In the genomic region with DNA sequence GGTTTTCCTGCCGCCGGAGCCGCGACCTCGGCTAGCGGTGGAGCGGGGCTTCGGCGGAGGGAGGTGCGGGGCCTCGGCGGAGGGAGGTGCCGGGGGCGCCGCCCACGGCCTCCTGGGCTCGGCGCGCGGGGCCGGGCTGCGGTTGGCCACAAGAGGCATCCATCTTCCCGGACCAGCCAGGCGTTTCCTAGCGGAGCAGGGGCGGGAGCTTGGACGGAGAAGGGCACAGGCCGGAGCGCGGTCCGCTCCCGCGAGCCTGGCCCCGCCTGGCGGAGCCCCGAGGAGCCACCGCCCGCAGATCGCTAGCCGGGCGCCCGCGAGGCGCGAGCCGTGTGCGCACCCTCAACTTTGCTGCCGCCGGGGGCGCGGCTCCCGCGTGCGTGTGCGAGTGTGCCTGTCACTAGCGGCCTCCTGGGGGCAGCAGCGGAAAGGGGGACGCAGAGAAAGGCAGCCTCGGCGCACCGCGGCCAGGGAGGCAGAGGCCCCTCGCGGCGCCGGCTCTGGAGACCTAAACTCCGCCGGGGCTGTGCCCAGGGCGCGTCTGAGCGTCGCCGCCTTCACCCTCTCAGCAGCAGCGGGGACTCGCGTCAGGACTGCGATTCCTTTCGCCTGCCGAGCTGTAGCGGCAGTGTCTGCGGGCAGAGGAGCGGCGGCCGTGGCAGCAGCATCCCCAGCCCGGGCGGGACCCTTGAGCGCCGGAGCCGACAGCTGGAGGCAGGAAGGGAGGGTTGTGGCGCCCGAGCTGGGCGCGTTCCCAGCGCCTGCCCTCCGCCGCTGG, we compare ENCODE assay signal across 9 cellular contexts. TPM values are rescaled to one million over a fixed set of nuclear protein-coding genes. Genes with fewer than 3 reads are reported as not detected.
A peak's percentile ranks its signal among the peaks of the same experiment; 100 is the strongest.
DNase-seq lines count a peak whose midpoint lies in the region; ATAC-seq, FAIRE-seq and TF ChIP-seq lines count a peak whose summit lies in the region.
"Had no signal": no experiment of that assay in that cellular context is flagged by ENCODE, and none has a peak within 500 bp of the region (broad histone marks: within the 10 kb centered on the region; RNA-seq: fewer than 3 reads in every experiment).

No MANE protein-coding gene starts in this region.

- no peaks in the 10 kb centered on the region for H3K36me3 ChIP-seq in CD4-positive, CD25-positive, alpha-beta regulatory T cell (ENCODE audit: control insufficient read depth, insufficient read depth, low read length)
- H3K36me3 ChIP-seq in H1 (ENCODE audit: control insufficient read depth in 2 of 4, insufficient read depth in 4 of 4, low read length in 3 of 4) (no peaks in the 10 kb centered on the region), mesenchymal stem cell (ENCODE audit: control insufficient read depth in 1 of 2, insufficient read depth in 2 of 2, low read depth in 1 of 2, low read length in 2 of 2) (peaks cover 0 to 7% of the 10 kb centered on the region in 2 experiments)

- H3K79me1 ChIP-seq in H1 (ENCODE audit: low read depth, low read length) (no peaks in the 10 kb centered on the region), mesenchymal stem cell (replicated peaks; ENCODE audit: low read length, poor library complexity, severe bottlenecking) (no peaks in the 10 kb centered on the region)

- H3K9ac ChIP-seq in H1 (replicated peaks in 1 of 4; ENCODE audit: extremely low read depth in 1 of 4, low read depth in 3 of 4, low read length in 3 of 4) = peak overlapping the region in 3 of 4 experiments; percentile 39 to 48 (median 43); a peak in 5 of 7 replicates
- H3K9ac ChIP-seq in mesenchymal stem cell (ENCODE audit: low read length) = peak overlapping the region; percentile 100

- H4K8ac ChIP-seq in H1 (ENCODE audit: extremely low read depth, insufficient read depth, low read length) (peak overlapping the region; percentile 82), mesenchymal stem cell (ENCODE audit: low read length) (peak overlapping the region; percentile 92)

- H4K5ac ChIP-seq in H1 (ENCODE audit: insufficient read length, low read depth, low read length) = no peak overlapping the region

- H3K4me1 ChIP-seq in CD4-positive, CD25-positive, alpha-beta regulatory T cell (ENCODE audit: control insufficient read depth, insufficient read depth, low read length, poor library complexity, severe bottlenecking) = peaks cover 19% of the 10 kb centered on the region
- H3K4me1 ChIP-seq in H1 (replicated peaks in 1 of 4; ENCODE audit: control insufficient read depth in 3 of 4, insufficient read depth in 4 of 4, low read length in 3 of 4) (peaks cover 0 to 5% (median under 1%) of the 10 kb centered on the region in 4 experiments; a peak in 1 of 7 replicates), mesenchymal stem cell (ENCODE audit: control insufficient read depth, insufficient read depth, low read depth, low read length) (peaks cover 5% of the 10 kb centered on the region)

- peak overlapping the region; percentile 91 to 98 for H3K4me2 ChIP-seq in H1 (ENCODE audit: insufficient read depth in 1 of 2, low read depth in 2 of 2, low read length in 2 of 2)
- H3K4me2 ChIP-seq in mesenchymal stem cell (ENCODE audit: low read length, poor library complexity, severe bottlenecking) = peak overlapping the region; percentile 91

- peaks cover 4 to 15% of the 10 kb centered on the region in 2 experiments; a peak in 3 of 4 replicates for H3K79me2 ChIP-seq in H1 (ENCODE audit: control insufficient read depth in 1 of 2, insufficient read depth in 2 of 2, low read length in 2 of 2)

- peaks cover 17% of the 10 kb centered on the region for H3K27me3 ChIP-seq in CD4-positive, CD25-positive, alpha-beta regulatory T cell (ENCODE audit: control insufficient read depth, insufficient read depth, low read length)
- H3K27me3 ChIP-seq in H1 (replicated peaks in 1 of 4; ENCODE audit: control insufficient read depth in 3 of 4, extremely low read depth in 1 of 4, insufficient read depth in 3 of 4, low read length in 3 of 4) = peaks cover 0 to 4% (median 2%) of the 10 kb centered on the region in 4 experiments; a peak in 2 of 7 replicates
- no peaks in the 10 kb centered on the region for H3K27me3 ChIP-seq in mesenchymal stem cell (ENCODE audit: control insufficient read depth in 1 of 2, insufficient read depth in 1 of 2, low read length in 2 of 2)

- TF ChIP-seq CTCF in H1 (IDR thresholded peaks at IDR 0.05; ENCODE audit: control extremely low read depth in 1 of 3, insufficient read depth in 1 of 3, low read depth in 1 of 3, low read length in 3 of 3) = peak; percentile 87 to 99 (median 88)

- peak overlapping the region; percentile 71 for H3K56ac ChIP-seq in H1 (replicated peaks; ENCODE audit: insufficient read length, low read depth, low read length)

- H3K4ac ChIP-seq in H1 (replicated peaks; ENCODE audit: insufficient read length, low read depth, low read length) (no peak overlapping the region), mesenchymal stem cell (ENCODE audit: low read depth in 1 of 2, low read length in 2 of 2) (peak overlapping the region; percentile 53 to 98)

- H3K4me3 Mint-ChIP-seq in CD4-positive, CD25-positive, alpha-beta regulatory T cell = peak overlapping the region in 3 of 4 donors; percentile 37 to 76 (median 63)

- WGBS in H1 (ENCODE audit: extremely low coverage in 1 of 2, insufficient coverage in 1 of 2, insufficient read length in 1 of 2, insufficient replicate concordance in 2 of 2, low coverage in 1 of 2, low lambda C conversion rate in 2 of 2, missing lambda C conversion rate in 1 of 2), 2 experiments = 0% methylated on average over 51 of the region's 96 CpGs; no CpG with 5 or more reads in 1 of the 2 experiments
- under 1% methylated on average over 71 of the region's 96 CpGs for WGBS in mesenchymal stem cell

- no peaks in the 10 kb centered on the region for H4K20me1 ChIP-seq in H1 (replicated peaks in 1 of 2; ENCODE audit: control insufficient read depth in 1 of 2, insufficient read depth in 2 of 2, low read length in 2 of 2)

- H3K27ac Mint-ChIP-seq in CD4-positive, CD25-positive, alpha-beta regulatory T cell = no peak overlapping the region

- H2AK5ac ChIP-seq in H1 (ENCODE audit: low read depth, low read length) = no peak overlapping the region
- no peak overlapping the region for H2AK5ac ChIP-seq in mesenchymal stem cell (ENCODE audit: low read length, severe bottlenecking)

- H3K23ac ChIP-seq in H1 (ENCODE audit: insufficient read length) = no peak overlapping the region
- H3K23ac ChIP-seq in mesenchymal stem cell (ENCODE audit: low read length in 2 of 2) = peak overlapping the region; percentile 5 to 29

- H3K36me3 Mint-ChIP-seq in CD4-positive, CD25-positive, alpha-beta regulatory T cell = no peaks in the 10 kb centered on the region

- POLR2A ChIA-PET in H1 (lab: Charles Lee; ENCODE audit: partially characterized antibody) = interaction anchor here (0.6 to 2.7 kb wide), 6 partner anchors 10 to 430 kb away, joined by 3 to 9 read pairs (median 3); no protein-coding TSS in a partner anchor

- H4K91ac ChIP-seq in H1 (replicated peaks; ENCODE audit: insufficient read length, low read length) (no peak overlapping the region), mesenchymal stem cell (ENCODE audit: low read length) (peak overlapping the region; percentile 97)

- peak; percentile 85 to 92 for TF ChIP-seq RAD21 in H1 (IDR thresholded peaks at IDR 0.05 in 1 of 2, conservative IDR thresholded peaks at IDR 0.05 in 1 of 2; ENCODE audit: low read depth in 2 of 2, low read length in 2 of 2)

- H3K23me2 ChIP-seq in H1 (ENCODE audit: low read depth, low read length) = peaks cover 12% of the 10 kb centered on the region

- no peak overlapping the region for H2BK12ac ChIP-seq in H1 (ENCODE audit: low read depth, low read length)
- H2BK12ac ChIP-seq in mesenchymal stem cell (ENCODE audit: low read length in 2 of 2) = peak overlapping the region; percentile 88 to 89

- CTCF ChIA-PET in H1 (lab: Charles Lee; ENCODE audit: partially characterized antibody) = interaction anchor here (0.6 to 2.8 kb wide), 38 partner anchors 10 to 424 kb away, joined by 3 to 17 read pairs (median 4); no protein-coding TSS in a partner anchor

- H3K14ac ChIP-seq in H1 (ENCODE audit: insufficient read length) (no peak overlapping the region), mesenchymal stem cell (ENCODE audit: low read length in 2 of 2) (peak overlapping the region; percentile 66)

- FAIRE-seq in H1 (lab: Jason Lieb, UNC) = no peak
- FAIRE-seq: islet of Langerhans had no signal

- H3K27ac ChIP-seq in CD4-positive, CD25-positive, alpha-beta regulatory T cell (ENCODE audit: insufficient read depth, low read length, poor library complexity, severe bottlenecking) = no peak overlapping the region
- no peak overlapping the region for H3K27ac ChIP-seq in H1 (ENCODE audit: low read depth, low read length)
- H3K27ac ChIP-seq in mesenchymal stem cell (ENCODE audit: low read length, poor library complexity, severe bottlenecking) = peak overlapping the region; percentile 62

- peak; percentile 53 to 82 (median 68) for DNase-seq in CD4-positive, CD25-positive, alpha-beta regulatory T cell
- DNase-seq in NCI-H82 treated with DMSO at 0.1 percent for 48 hours (lab: John Stamatoyannopoulos, UW; ENCODE audit: unreplicated experiment) = peak; percentile 57
- DNase-seq in activated CD8-positive, alpha-beta memory T cell treated with anti-CD3 and anti-CD28 coated beads for 4 hours (ENCODE audit: low read depth in 2 of 2) = peak; percentile 51 to 53
- DNase-seq in H1 (ENCODE audit: low read depth in 1 of 2, low spot score in 2 of 2) = peak; percentile 90 to 91
- DNase-seq in mesenchymal stem cell = peak; percentile 94
- DNase-seq in stimulated activated CD8-positive, alpha-beta memory T cell treated with anti-CD3 and anti-CD28 coated beads, Interleukin-12 subunit alpha, Interleukin-12 subunit beta, amount 100 ng/mL, for 1 hour (ENCODE audit: low read depth) = peak; percentile 62

- H2BK120ac ChIP-seq in H1 (replicated peaks; ENCODE audit: low read depth, low read length) (no peak overlapping the region), mesenchymal stem cell (ENCODE audit: low read depth, low read length) (peak overlapping the region; percentile 98)

- peaks cover 0 to 10% (median 3%) of the 10 kb centered on the region in 4 donors for H3K4me1 Mint-ChIP-seq in CD4-positive, CD25-positive, alpha-beta regulatory T cell

- no peak overlapping the region for H3K4me3 ChIP-seq in CD4-positive, CD25-positive, alpha-beta regulatory T cell (ENCODE audit: low read depth, low read length)
- H3K4me3 ChIP-seq in H1 (ENCODE audit: extremely low read depth in 1 of 4, insufficient read depth in 2 of 4, low read depth in 3 of 4, low read length in 4 of 4) (peak overlapping the region; percentile 73 to 92 (median 83)), mesenchymal stem cell (ENCODE audit: insufficient read depth in 1 of 2, low read depth in 1 of 2, low read length in 2 of 2) (peak overlapping the region; percentile 90 to 100)

- H3K9me3 Mint-ChIP-seq in CD4-positive, CD25-positive, alpha-beta regulatory T cell = no peaks in the 10 kb centered on the region

- H2BK15ac ChIP-seq in H1 (ENCODE audit: low read length) (no peak overlapping the region), mesenchymal stem cell (ENCODE audit: low read depth, poor library complexity, severe bottlenecking) (peak overlapping the region; percentile 96)

- H2BK20ac ChIP-seq in H1 (ENCODE audit: low read length) = no peak overlapping the region

- H2AFZ ChIP-seq in H1 (ENCODE audit: low read length) = peak overlapping the region; percentile 83
- H2AFZ ChIP-seq in mesenchymal stem cell (ENCODE audit: low read depth, low read length) = peak overlapping the region; percentile 6

- peak in 1 of 2 experiments; percentile 59; a peak in 1 of 3 replicates for TF ChIP-seq EP300 in H1 (IDR thresholded peaks at IDR 0.05; ENCODE audit: borderline replicate concordance in 1 of 2, low read depth in 2 of 2, low read length in 2 of 2)

- peak in 1 of 2 experiments; percentile 53; a peak in 1 of 3 replicates for TF ChIP-seq POLR2A in H1 (IDR thresholded peaks at IDR 0.05; ENCODE audit: control extremely low read depth in 1 of 2, low read depth in 2 of 2, low read length in 2 of 2)

- H3K27me3 Mint-ChIP-seq in CD4-positive, CD25-positive, alpha-beta regulatory T cell = peaks cover 62% of the 10 kb centered on the region

- H3K18ac ChIP-seq in H1 (ENCODE audit: extremely low read depth, low read length) (0 out of 2 replicates have a peak overlapping the region, but pooled peaks have one; percentile 29), mesenchymal stem cell (ENCODE audit: low read depth in 1 of 2, low read length in 2 of 2) (peak overlapping the region; percentile 80 to 97)

- no peaks in the 10 kb centered on the region for H3K9me3 ChIP-seq in CD4-positive, CD25-positive, alpha-beta regulatory T cell (ENCODE audit: control insufficient read depth in 2 of 2, low read length in 2 of 2)
- H3K9me3 ChIP-seq in H1 (ENCODE audit: insufficient read depth in 2 of 2, low read depth in 1 of 2, low read length in 1 of 2) (no peaks in the 10 kb centered on the region), mesenchymal stem cell (ENCODE audit: control insufficient read depth, low read length) (no peaks in the 10 kb centered on the region)

- peak; percentile 87 to 90 for ATAC-seq in CD4-positive, CD25-positive, alpha-beta regulatory T cell (ENCODE audit: low read depth in 2 of 2)
- ATAC-seq in GM19452 (IDR thresholded peaks at IDR 0.05; ENCODE audit: unreplicated experiment) = peak; percentile 97
- ATAC-seq in HG03571 (IDR thresholded peaks at IDR 0.05; ENCODE audit: unreplicated experiment) = peak; percentile 97

- H2BK5ac ChIP-seq in H1 (ENCODE audit: low read depth, low read length) (no peak overlapping the region), mesenchymal stem cell (ENCODE audit: low read depth, low read length, poor library complexity, severe bottlenecking) (peak overlapping the region; percentile 36)

RNA-seq across cellular contexts. Expression of a gene that starts 0.7 kb away (rescaled TPM):
- total RNA-seq in CD4-positive, CD25-positive, alpha-beta regulatory T cell = not detected
- polyA plus RNA-seq in CD4-positive, CD25-positive, alpha-beta regulatory T cell = under 1 TPM; 0.01 to 0.07 (median 0.02) TPM
- total RNA-seq in H1 (2021; fragmentation: NEBNext Ultra II Directional; extraction: Animal tissue kit (Norgen Biotek cat#: 25700)) = 5.5 and 7.3 TPM in 2 replicates
- 2.5 and 3.2 TPM in 2 replicates for polyA plus RNA-seq in H1 (2011; rRNA removed)
- 2.2 TPM for polyA plus RNA-seq in H1 (2011; cell fraction: cytosol; rRNA removed)
- 7.3 TPM for polyA plus RNA-seq in H1 (2011; cell fraction: nucleus; rRNA removed)
- polyA plus RNA-seq in H1 (2012, experiment 1 of 2) = 3.1 to 3.7 TPM (median 3.5 TPM) in 4 replicates
- polyA plus RNA-seq in H1 (2012, experiment 2 of 2) = 0.25 TPM
- polyA plus RNA-seq in H1 (2013, experiment 1 of 2) = 5.0 TPM
- polyA plus RNA-seq in H1 (2013, experiment 2 of 2) = 4.6 TPM
- polyA minus RNA-seq in H1 (2011; rRNA and poly(A)+ RNA removed) = 10.0 and 14.0 TPM in 2 replicates
- polyA minus RNA-seq in H1 (2011; cell fraction: cytosol; rRNA and poly(A)+ RNA removed) = 5.7 TPM
- polyA minus RNA-seq in H1 (2011; cell fraction: nucleus; rRNA and poly(A)+ RNA removed) = 19.5 TPM
- 10.1 TPM for polyA plus RNA-seq in mesenchymal stem cell (2013, experiment 1 of 2)
- 9.9 TPM for polyA plus RNA-seq in mesenchymal stem cell (2013, experiment 2 of 2)
